Comparison of ENCODE assay signal across 24 cellular contexts in the genomic region with DNA sequence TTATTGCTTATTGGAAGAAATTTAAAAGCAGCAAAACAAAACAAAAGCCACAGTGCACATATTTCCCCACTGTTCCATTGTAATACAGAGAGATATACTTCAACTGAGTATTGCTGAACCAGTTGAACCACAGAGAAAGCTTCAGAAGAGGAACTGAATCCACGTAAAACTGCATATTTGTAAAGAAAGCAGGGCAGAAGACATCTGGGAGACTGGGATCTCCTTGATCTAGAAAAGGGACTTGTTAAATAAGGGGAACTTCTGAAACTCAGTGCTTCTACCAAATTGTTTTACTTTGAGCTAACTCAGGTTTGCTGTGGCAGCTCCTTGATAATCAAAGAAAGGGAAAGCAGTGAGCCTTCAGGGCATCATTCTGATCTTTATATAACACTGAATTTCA.
"Had no signal": no experiment of that assay in that cellular context is flagged by ENCODE, and none has a peak within 500 bp of the region (broad histone marks: within the 10 kb centered on the region; RNA-seq: fewer than 3 reads in every experiment).

No MANE protein-coding gene starts in this region.

- H3K4me1 ChIP-seq: adrenal gland, colonic mucosa, SJSA1 had no signal

- H3K9me3 ChIP-seq: adrenal gland, colonic mucosa, SJSA1 had no signal

- ATAC-seq: activated CD8-positive, alpha-beta T cell treated with anti-CD3 and anti-CD28 coated beads, Interleukin-2, amount 10 ng/mL, durations not matched to agents 7 days and 5 days; SK-N-SH treated with all-trans-retinoic acid at 6 μM for 48 hours; WTC11 had no signal

- H3K4me3 ChIP-seq: adrenal gland, colonic mucosa, SJSA1 had no signal

- H3K27me3 ChIP-seq: adrenal gland, colonic mucosa, SJSA1 had no signal

- H3K36me3 ChIP-seq: adrenal gland, colonic mucosa, SJSA1 had no signal

- FAIRE-seq: RCC 7860 had no signal

- DNase-seq: activated CD4-positive, alpha-beta T cell treated with anti-CD3 and anti-CD28 coated beads for 48 hours; activated CD4-positive, alpha-beta T cell treated with anti-CD3 and anti-CD28 coated beads, Interleukin-2, amount 50 U/mL, for 4 hours; activated CD4-positive, CD25-positive, alpha-beta regulatory T cell treated with anti-CD3 and anti-CD28 coated beads, Interleukin-2, amount 50 U/mL, for 72 hours; activated CD8-positive, alpha-beta memory T cell treated with anti-CD3 and anti-CD28 coated beads, Interleukin-2, amount 50 U/mL, for 48 hours; activated CD8-positive, alpha-beta T cell treated with anti-CD3 and anti-CD28 coated beads, Interleukin-2, amount 10 ng/mL, durations not matched to agents 7 days and 5 days; activated naive CD4-positive, alpha-beta T cell treated with anti-CD3 and anti-CD28 coated beads, Interleukin-2, amount 50 U/mL, for 16 hours; activated naive CD8-positive, alpha-beta T cell treated with anti-CD3 and anti-CD28 coated beads, Interleukin-2, amount 10 ng/mL, durations not matched to agents 7 days and 5 days; activated T-cell treated with anti-CD3 and anti-CD28 coated beads, Interleukin-2, amount 50 U/mL, for 1 hour; adrenal gland; anterior cingulate cortex; colonic mucosa; KG1; NCI-H1092; NCI-H1417; NCI-H2029; NCI-H2107; NCI-H2171 treated with DMSO at 0.1 percent for 48 hours; NCI-H226; NCI-H526; NCI-H774 had no signal

- H3K27ac ChIP-seq: adrenal gland, colonic mucosa, SJSA1 had no signal
